23 cellular contexts compared by ENCODE assay signal in genomic region chr10:44858017-44858371, GRCh38. TPM values are rescaled to one million over a fixed set of nuclear protein-coding genes. Genes with fewer than 3 reads are reported as not detected.
A peak's percentile ranks its signal among the peaks of the same experiment; 100 is the strongest.
DNase-seq lines count a peak whose midpoint lies in the region; ATAC-seq and TF ChIP-seq lines count a peak whose summit lies in the region.
"Had no signal": no experiment of that assay in that cellular context is flagged by ENCODE, and none has a peak within 500 bp of the region (broad histone marks: within the 10 kb centered on the region; RNA-seq: fewer than 3 reads in every experiment).

No MANE protein-coding gene starts in this region.

- H3K4me3 ChIP-seq in left ventricle myocardium inferior (no peak overlapping the region), heart right ventricle (no peak overlapping the region), colonic mucosa (no peak overlapping the region), coronary artery (no peak overlapping the region)
- H3K4me3 ChIP-seq: HAP-1, Peyer's patch, thyroid gland had no signal

- H3K27ac Mint-ChIP-seq in type B pancreatic cell (no peak overlapping the region), endothelial cell (ENCODE audit: unreplicated experiment) (no peak overlapping the region)
- H3K27ac Mint-ChIP-seq: activated naive CD4-positive, alpha-beta T cell treated with anti-CD3 and anti-CD28 coated beads, Interleukin-2, amount 50 U/mL, for 72 hours; activated T-helper 2 cell treated with anti-CD3 and anti-CD28 coated beads, Interferon-gamma antibody, Interleukin-2, Interleukin-4, amounts not matched to agents 10 μg/mL and 5 μg/mL and 100 μg/mL, durations not matched to agents 14 hours and 24 hours and 36 hours; effector memory CD8-positive, alpha-beta T cell; stimulated activated naive CD8-positive, alpha-beta T cell treated with anti-CD3 and anti-CD28 coated beads, Interleukin-15, Interleukin-2, amounts not matched to agents 100 ng/mL and 50 ng/mL, for 24 hours had no signal

- H3K36me3 ChIP-seq in left ventricle myocardium inferior (no peaks in the 10 kb centered on the region), heart right ventricle (no peaks in the 10 kb centered on the region), colonic mucosa (no peaks in the 10 kb centered on the region)
- H3K36me3 ChIP-seq: HAP-1, Peyer's patch, thyroid gland had no signal

- 72 to 73% methylated on average over 5 of the region's 5 CpGs for WGBS in heart right ventricle, 2 donors

- TF ChIP-seq CTCF in left ventricle myocardium inferior (IDR thresholded peaks at IDR 0.05; ENCODE audit: borderline replicate concordance) (peak; percentile 7), heart right ventricle (IDR thresholded peaks at IDR 0.05) (peak in 3 of 9 donors; percentile 25 to 38 (median 37)), LNCAP (IDR thresholded peaks at IDR 0.05) (peak; percentile 53), colonic mucosa (IDR thresholded peaks at IDR 0.05) (peak; percentile 37), type B pancreatic cell (conservative IDR thresholded peaks at IDR 0.05) (peak; percentile 45), endothelial cell (IDR thresholded peaks at IDR 0.05; ENCODE audit: unreplicated experiment) (no peak), coronary artery (IDR thresholded peaks at IDR 0.05) (no peak)

- intact Hi-C loops in left ventricle myocardium inferior (cut with micrococcal nuclease) (loop anchor here (10.0 kb wide), 1 partner anchor 473 kb away; the partner anchor contains the start of gene CXCL12), heart right ventricle (cut with DNase I) (loop anchor here in 8 of 10 donors (2.0 to 10.0 kb wide), 8 partner anchors 173 to 1186 kb away; partner anchors contain the start of gene CXCL12 (in 3 of the 8)), colonic mucosa (cut with DNase I) (loop anchor here (5.0 to 10.0 kb wide), 3 partner anchors 123 to 553 kb away; no protein-coding TSS in a partner anchor)

- peaks cover 14% of the 10 kb centered on the region for H3K4me1 ChIP-seq in left ventricle myocardium inferior
- peaks cover 0 to 28% (median 0%) of the 10 kb centered on the region in 9 donors for H3K4me1 ChIP-seq in heart right ventricle
- no peaks in the 10 kb centered on the region for H3K4me1 ChIP-seq in colonic mucosa
- H3K4me1 ChIP-seq: Caco-2, HAP-1, Peyer's patch had no signal

- no peaks in the 10 kb centered on the region for H3K9me3 ChIP-seq in left ventricle myocardium inferior (replicated peaks)
- no peaks in the 10 kb centered on the region for H3K9me3 ChIP-seq in heart right ventricle
- H3K9me3 ChIP-seq in colonic mucosa: no peaks in the 10 kb centered on the region
- H3K9me3 ChIP-seq: Caco-2, HAP-1, Peyer's patch, thyroid gland had no signal

- H3K4me1 Mint-ChIP-seq in type B pancreatic cell (ENCODE audit: unreplicated experiment) (peaks cover 25% of the 10 kb centered on the region), endothelial cell (ENCODE audit: unreplicated experiment) (no peaks in the 10 kb centered on the region)

- H3K4me3 Mint-ChIP-seq in type B pancreatic cell: no peak overlapping the region
- H3K4me3 Mint-ChIP-seq in endothelial cell (ENCODE audit: unreplicated experiment): no peak overlapping the region
- H3K4me3 Mint-ChIP-seq: effector memory CD8-positive, alpha-beta T cell; stimulated activated naive CD8-positive, alpha-beta T cell treated with anti-CD3 and anti-CD28 coated beads, Interleukin-15, Interleukin-2, amounts not matched to agents 100 ng/mL and 50 ng/mL, for 24 hours had no signal

- H3K9me3 Mint-ChIP-seq in type B pancreatic cell (no peaks in the 10 kb centered on the region), endothelial cell (ENCODE audit: unreplicated experiment) (no peaks in the 10 kb centered on the region)
- H3K9me3 Mint-ChIP-seq: activated naive CD4-positive, alpha-beta T cell treated with anti-CD3 and anti-CD28 coated beads, Interleukin-2, amount 50 U/mL, for 72 hours; activated T-helper 2 cell treated with anti-CD3 and anti-CD28 coated beads, Interferon-gamma antibody, Interleukin-2, Interleukin-4, amounts not matched to agents 10 μg/mL and 5 μg/mL and 100 μg/mL, durations not matched to agents 14 hours and 24 hours and 36 hours; effector memory CD8-positive, alpha-beta T cell; stimulated activated naive CD8-positive, alpha-beta T cell treated with anti-CD3 and anti-CD28 coated beads, Interleukin-15, Interleukin-2, amounts not matched to agents 100 ng/mL and 50 ng/mL, for 24 hours had no signal

- DNase-seq in left ventricle myocardium inferior: no peak
- DNase-seq in heart right ventricle: no peak
- DNase-seq in colonic mucosa: no peak
- DNase-seq in type B pancreatic cell (ENCODE audit: extremely low spot score, unreplicated experiment): peak; percentile 39
- DNase-seq in endothelial cell (ENCODE audit: low spot score): no peak
- DNase-seq in coronary artery (ENCODE audit: low spot score): no peak
- DNase-seq in germinal center (ENCODE audit: low spot score): no peak
- DNase-seq: cortex of kidney, DMS79, NCI-H187 had no signal

- peaks cover 23% of the 10 kb centered on the region for H3K27me3 ChIP-seq in left ventricle myocardium inferior (ENCODE audit: low read depth)
- H3K27me3 ChIP-seq in heart right ventricle: peaks cover 0 to 13% (median under 1%) of the 10 kb centered on the region in 7 donors
- H3K27me3 ChIP-seq in colonic mucosa: no peaks in the 10 kb centered on the region
- H3K27me3 ChIP-seq: Peyer's patch, thyroid gland had no signal

- H3K36me3 Mint-ChIP-seq in type B pancreatic cell (no peaks in the 10 kb centered on the region), endothelial cell (ENCODE audit: low read depth, unreplicated experiment) (no peaks in the 10 kb centered on the region)
- H3K36me3 Mint-ChIP-seq: activated naive CD4-positive, alpha-beta T cell treated with anti-CD3 and anti-CD28 coated beads, Interleukin-2, amount 50 U/mL, for 72 hours had no signal

- H3K27ac ChIP-seq in left ventricle myocardium inferior (replicated peaks) (no peak overlapping the region), heart right ventricle (peak overlapping the region in 1 of 10 donors; percentile 3), colonic mucosa (no peak overlapping the region), coronary artery (no peak overlapping the region)
- H3K27ac ChIP-seq: Peyer's patch, thyroid gland had no signal

- no peak for ATAC-seq in heart right ventricle

- no peak overlapping the region for H3K9ac ChIP-seq in colonic mucosa (ENCODE audit: low read depth in 2 of 2, low read length in 2 of 2)

- H3K27me3 Mint-ChIP-seq in type B pancreatic cell: peaks cover 19% of the 10 kb centered on the region
- peaks cover 8% of the 10 kb centered on the region for H3K27me3 Mint-ChIP-seq in endothelial cell (ENCODE audit: unreplicated experiment)

RNA-seq across cellular contexts. Expression of gene TMEM72, which starts 53.1 kb away (rescaled TPM):
- not detected for total RNA-seq in left ventricle myocardium inferior
- total RNA-seq in heart right ventricle: under 1 TPM in 2 of 10 donors, not detected in 8; 0.17 to 0.22 TPM
- polyA plus RNA-seq in heart right ventricle: not detected
- total RNA-seq in colonic mucosa: 10 to 100 TPM; 14.5 to 17.6 TPM
- 0.40 and 1.2 TPM in 2 replicates for total RNA-seq in type B pancreatic cell (ENCODE audit: low replicate concordance)
- total RNA-seq in endothelial cell (ENCODE audit: unreplicated experiment): not detected
- total RNA-seq: activated naive CD4-positive, alpha-beta T cell treated with anti-CD3 and anti-CD28 coated beads, Interleukin-2, amount 50 U/mL, for 72 hours; activated T-helper 2 cell treated with anti-CD3 and anti-CD28 coated beads, Interferon-gamma antibody, Interleukin-2, Interleukin-4, amounts not matched to agents 10 μg/mL and 5 μg/mL and 100 μg/mL, durations not matched to agents 14 hours and 24 hours and 36 hours; Caco-2; fibroblast of villous mesenchyme; lung microvascular endothelial cell; pulmonary artery endothelial cell; thyroid gland had no signal
- polyA plus RNA-seq: esophagus had no signal

Comparison
In these comparisons a context has a peak if more than half of its experiments do, and no peak if none do; other contexts are left out.
1. CTCF ChIP-seq: peak in left ventricle myocardium inferior (single experiment), LNCAP (single experiment), colonic mucosa (single experiment) and type B pancreatic cell (single experiment); none in endothelial cell (single experiment) and coronary artery (single experiment).